Comparison of ENCODE assay signal across 8 cellular contexts in genomic region chr14:54627718-54628345, GRCh38.
DNase-seq lines count a peak whose midpoint lies in the region; ATAC-seq and TF ChIP-seq lines count a peak whose summit lies in the region.

No MANE protein-coding gene starts in this region.

- no peaks in the 10 kb centered on the region for H3K4me1 ChIP-seq in mucosa of descending colon (ENCODE audit: low read depth)
- peaks cover 0 to 8% of the 10 kb centered on the region in 2 donors for H3K4me1 ChIP-seq in thyroid gland

- no peaks in the 10 kb centered on the region for H3K27me3 ChIP-seq in thyroid gland

- intact Hi-C loops in mucosa of descending colon (cut with DNase I, micrococcal nuclease): no loop called here
- intact Hi-C loops in thyroid gland (cut with DNase I): no loop called here

- H3K9me3 Mint-ChIP-seq in T-helper 1 cell treated with Interleukin-12 subunit alpha and Interleukin-12 subunit beta and Interleukin-4 antibody, amounts not matched to agents 30 μg/mL and 1 μg/mL, for 36 hours: peaks cover 12% of the 10 kb centered on the region
- H3K9me3 Mint-ChIP-seq in effector memory CD8-positive, alpha-beta T cell: peaks cover 0 to 2% of the 10 kb centered on the region in 2 donors

- H3K9me3 ChIP-seq in mucosa of descending colon (no peaks in the 10 kb centered on the region), thyroid gland (no peaks in the 10 kb centered on the region)

- H3K27me3 Mint-ChIP-seq in T-helper 1 cell treated with Interleukin-12 subunit alpha and Interleukin-12 subunit beta and Interleukin-4 antibody, amounts not matched to agents 30 μg/mL and 1 μg/mL, for 36 hours (ENCODE audit: low read depth): no peaks in the 10 kb centered on the region
- H3K27me3 Mint-ChIP-seq in effector memory CD8-positive, alpha-beta T cell: peaks cover 0 to 2% of the 10 kb centered on the region in 2 donors

- H3K36me3 ChIP-seq in mucosa of descending colon (ENCODE audit: low read depth): no peaks in the 10 kb centered on the region
- no peaks in the 10 kb centered on the region for H3K36me3 ChIP-seq in thyroid gland

- H3K27ac Mint-ChIP-seq in T-helper 1 cell treated with Interleukin-12 subunit alpha and Interleukin-12 subunit beta and Interleukin-4 antibody, amounts not matched to agents 30 μg/mL and 1 μg/mL, for 36 hours: peak overlapping the region; percentile 83
- H3K27ac Mint-ChIP-seq in effector memory CD8-positive, alpha-beta T cell: peak overlapping the region; percentile 96 to 97

- peaks cover 4% of the 10 kb centered on the region for H3K36me3 Mint-ChIP-seq in T-helper 1 cell treated with Interleukin-12 subunit alpha and Interleukin-12 subunit beta and Interleukin-4 antibody, amounts not matched to agents 30 μg/mL and 1 μg/mL, for 36 hours (ENCODE audit: low read depth)
- H3K36me3 Mint-ChIP-seq in effector memory CD8-positive, alpha-beta T cell (ENCODE audit: insufficient read depth): peaks cover 4% of the 10 kb centered on the region

- H3K4me3 ChIP-seq in mucosa of descending colon (no peak overlapping the region), thyroid gland (replicated peaks in 1 of 3) (no peak overlapping the region)

- TF ChIP-seq CTCF in mucosa of descending colon (IDR thresholded peaks at IDR 0.05) (no peak), thyroid gland (IDR thresholded peaks at IDR 0.05) (no peak)

- peak overlapping the region; percentile 35 for H3K4me3 Mint-ChIP-seq in T-helper 1 cell treated with Interleukin-12 subunit alpha and Interleukin-12 subunit beta and Interleukin-4 antibody, amounts not matched to agents 30 μg/mL and 1 μg/mL, for 36 hours
- peak overlapping the region; percentile 68 to 73 for H3K4me3 Mint-ChIP-seq in effector memory CD8-positive, alpha-beta T cell

- peaks cover 27% of the 10 kb centered on the region for H3K4me1 Mint-ChIP-seq in T-helper 1 cell treated with Interleukin-12 subunit alpha and Interleukin-12 subunit beta and Interleukin-4 antibody, amounts not matched to agents 30 μg/mL and 1 μg/mL, for 36 hours (ENCODE audit: low read depth)
- peaks cover 29 to 35% of the 10 kb centered on the region in 2 donors for H3K4me1 Mint-ChIP-seq in effector memory CD8-positive, alpha-beta T cell (ENCODE audit: low read depth in 2 of 2)

- TF ChIP-seq POLR2A in thyroid gland (IDR thresholded peaks at IDR 0.05): no peak

- peak overlapping the region; percentile 11 to 86 (median 62) for H3K27ac ChIP-seq in thyroid gland

- 63 to 65% methylated on average over 11 of the region's 11 CpGs for WGBS in thyroid gland, 2 donors

- DNase-seq in effector memory CD8-positive, alpha-beta T cell: peak; percentile 23 to 33 (median 28)
- DNase-seq in mucosa of descending colon (peak in 1 of 3 donors; percentile 45), thyroid gland (no peak), NCI-H446 treated with DMSO at 0.1 percent for 48 hours (lab: John Stamatoyannopoulos, UW) (no peak), islet precursor cell (no peak)

- ATAC-seq in GM18511 (IDR thresholded peaks at IDR 0.05; ENCODE audit: unreplicated experiment) (peak; percentile 84), HG02840 (IDR thresholded peaks at IDR 0.05; ENCODE audit: low FRiP score, unreplicated experiment) (peak; percentile 64), mucosa of descending colon (peak; percentile 62)
- peak; percentile 86 for ATAC-seq in effector memory CD8-positive, alpha-beta T cell (replicated peaks)

Comparison
In these comparisons a context has a peak if more than half of its experiments do, and no peak if none do; other contexts are left out.
1. DNase-seq: peak in effector memory CD8-positive, alpha-beta T cell (3 of 3); none in thyroid gland (0 of 2), NCI-H446 treated with DMSO at 0.1 percent for 48 hours (single experiment) and islet precursor cell (single experiment).
2. Peak in every context shown above with its lines, with median percentiles within 50 percentile points of each other: ATAC-seq.